8 cellular contexts compared by ENCODE assay signal in the genomic region with DNA sequence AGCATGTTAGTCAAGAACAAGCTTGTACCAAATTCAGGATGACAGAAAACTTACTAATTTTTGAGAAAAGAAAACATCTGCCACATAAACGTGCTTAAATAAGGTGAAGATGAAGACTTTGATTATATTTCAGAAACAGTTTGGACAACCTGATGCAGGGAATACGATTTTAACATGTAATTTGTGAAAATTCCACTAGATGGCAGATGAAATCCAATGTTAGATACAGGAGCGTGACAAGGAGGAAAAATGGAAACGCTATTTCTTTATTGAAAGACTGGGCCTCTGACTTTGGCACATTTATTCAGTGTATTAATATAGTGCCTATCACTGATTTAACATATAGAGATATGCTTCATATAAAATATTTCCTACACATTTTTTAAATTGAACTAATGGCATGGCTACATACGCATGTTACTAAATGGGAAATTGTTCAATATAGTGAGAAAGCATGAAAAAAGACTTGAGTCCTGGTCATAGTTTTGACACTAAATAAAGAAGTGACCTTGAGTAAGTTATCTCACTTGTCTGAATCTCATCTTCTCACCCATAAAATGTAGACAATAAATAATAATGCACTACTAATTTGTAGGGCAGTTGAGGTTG.
DNase-seq lines count a peak whose midpoint lies in the region; ATAC-seq and TF ChIP-seq lines count a peak whose summit lies in the region.

No MANE protein-coding gene starts in this region.

- intact Hi-C loops in ovary (cut with DNase I), result loop anchor here in 3 of 4 donors (2.0 to 10.0 kb wide), 3 partner anchors 772 to 776 kb away; no protein-coding TSS in a partner anchor

- no peaks in the 10 kb centered on the region for H3K36me3 ChIP-seq in DOHH2 (ENCODE audit: control insufficient read depth, low read length)
- no peaks in the 10 kb centered on the region for H3K36me3 ChIP-seq in fibroblast of lung (ENCODE audit: control insufficient read depth, insufficient read depth, low read length)
- H3K36me3 ChIP-seq in ovary, result no peaks in the 10 kb centered on the region

- TF ChIP-seq POLR2A in ovary (IDR thresholded peaks at IDR 0.05), result no peak

- no peak overlapping the region for H3K27ac ChIP-seq in DOHH2 (ENCODE audit: low read depth, low read length)
- H3K27ac ChIP-seq in fibroblast of lung (ENCODE audit: insufficient read depth, low read length), result peak overlapping the region; percentile 38
- H3K27ac ChIP-seq in ovary, result no peak overlapping the region

- no peaks in the 10 kb centered on the region for H3K9me2 ChIP-seq in DOHH2 (replicated peaks; ENCODE audit: control insufficient read depth, low read length)

- 18 to 20% (median 19%) methylated on average over 5 of the region's 5 CpGs for WGBS in ovary, 3 donors

- no peak overlapping the region for H3K9ac ChIP-seq in fibroblast of lung (ENCODE audit: insufficient read depth, low read length)

- no peaks in the 10 kb centered on the region for H3F3A ChIP-seq in DOHH2 (ENCODE audit: control insufficient read depth, insufficient read depth)

- DNase-seq in LoVo (ENCODE audit: low spot score) (peak; percentile 81), RKO (ENCODE audit: low spot score) (peak; percentile 58), fibroblast of lung (ENCODE audit: low read depth in 2 of 2) (peak; percentile 43 to 73), ovary (no peak)
- no peak for DNase-seq in activated CD8-positive, alpha-beta memory T cell treated with anti-CD3 and anti-CD28 coated beads, Interleukin-2, amount 50 U/mL, for 48 hours
- DNase-seq in activated naive CD8-positive, alpha-beta T cell treated with anti-CD3 and anti-CD28 coated beads for 36 hours, result no peak

- H3K27me3 Mint-ChIP-seq in activated naive CD8-positive, alpha-beta T cell treated with anti-CD3 and anti-CD28 coated beads for 36 hours, result peaks cover 8% of the 10 kb centered on the region

- TF ChIP-seq EP300 in ovary (IDR thresholded peaks at IDR 0.05), result no peak

- H3K27ac Mint-ChIP-seq in activated naive CD8-positive, alpha-beta T cell treated with anti-CD3 and anti-CD28 coated beads for 36 hours, result no peak overlapping the region

- no peak overlapping the region for H2AFZ ChIP-seq in fibroblast of lung (ENCODE audit: low read length)

- TF ChIP-seq CTCF in DOHH2 (IDR thresholded peaks at IDR 0.05; ENCODE audit: low read depth, low read length, poor library complexity, severe bottlenecking), result peak; percentile 69
- peak; percentile 35 to 53 for TF ChIP-seq CTCF in fibroblast of lung (conservative IDR thresholded peaks at IDR 0.05 in 1 of 2, IDR thresholded peaks at IDR 0.05 in 1 of 2; ENCODE audit: low read depth in 1 of 2, low read length in 2 of 2)
- peak in 2 of 3 donors; percentile 70 for TF ChIP-seq CTCF in ovary (IDR thresholded peaks at IDR 0.05)

- H3K27me3 ChIP-seq in DOHH2 (ENCODE audit: control insufficient read depth, low read length) (no peaks in the 10 kb centered on the region), fibroblast of lung (ENCODE audit: control insufficient read depth, insufficient read depth, low read length) (no peaks in the 10 kb centered on the region), ovary (no peaks in the 10 kb centered on the region)

- H4K20me1 ChIP-seq in DOHH2 (ENCODE audit: control insufficient read depth, insufficient read depth, low read depth, low read length), result no peaks in the 10 kb centered on the region
- no peaks in the 10 kb centered on the region for H4K20me1 ChIP-seq in fibroblast of lung (ENCODE audit: control insufficient read depth, extremely low read depth, insufficient read depth, low read length)

- H3K4me3 ChIP-seq in DOHH2 (ENCODE audit: low read length), result no peak overlapping the region
- no peak overlapping the region for H3K4me3 ChIP-seq in fibroblast of lung (replicated peaks in 1 of 4; ENCODE audit: control extremely low read depth in 1 of 4, insufficient read depth in 1 of 4, low read depth in 3 of 4, low read length in 4 of 4)
- no peak overlapping the region for H3K4me3 ChIP-seq in ovary

- no peaks in the 10 kb centered on the region for H3K4me1 Mint-ChIP-seq in activated naive CD8-positive, alpha-beta T cell treated with anti-CD3 and anti-CD28 coated beads for 36 hours

- H3K9me3 ChIP-seq in DOHH2 (ENCODE audit: control insufficient read depth, insufficient read depth, low read length), result no peaks in the 10 kb centered on the region
- H3K9me3 ChIP-seq in fibroblast of lung (ENCODE audit: control insufficient read depth, insufficient read depth, low read depth, low read length), result no peaks in the 10 kb centered on the region
- H3K9me3 ChIP-seq in ovary, result no peaks in the 10 kb centered on the region

- no peak overlapping the region for H3K4me3 Mint-ChIP-seq in activated naive CD8-positive, alpha-beta T cell treated with anti-CD3 and anti-CD28 coated beads for 36 hours

- H3K4me2 ChIP-seq in DOHH2 (ENCODE audit: low read length) (no peak overlapping the region), fibroblast of lung (ENCODE audit: extremely low read depth, insufficient read depth, low read length) (peak overlapping the region; percentile 1)

- no peaks in the 10 kb centered on the region for H3K9me3 Mint-ChIP-seq in activated naive CD8-positive, alpha-beta T cell treated with anti-CD3 and anti-CD28 coated beads for 36 hours

- H3K4me1 ChIP-seq in DOHH2 (ENCODE audit: control insufficient read depth, low read length) (peaks cover 7% of the 10 kb centered on the region), fibroblast of lung (ENCODE audit: control insufficient read depth, extremely low read depth, insufficient read depth, low read length) (peaks cover 30% of the 10 kb centered on the region), ovary (ENCODE audit: insufficient read depth) (no peaks in the 10 kb centered on the region)

- peak; percentile 69 for ATAC-seq in GM21529 (IDR thresholded peaks at IDR 0.05; ENCODE audit: unreplicated experiment)

- H3K36me3 Mint-ChIP-seq in activated naive CD8-positive, alpha-beta T cell treated with anti-CD3 and anti-CD28 coated beads for 36 hours, result no peaks in the 10 kb centered on the region

- H3K79me2 ChIP-seq in DOHH2 (ENCODE audit: control insufficient read depth, low read length), result no peaks in the 10 kb centered on the region
- H3K79me2 ChIP-seq in fibroblast of lung (ENCODE audit: control insufficient read depth, insufficient read depth, low read length), result no peaks in the 10 kb centered on the region

Comparison
In these comparisons a context has a peak if more than half of its experiments do, and no peak if none do; other contexts are left out.
1. DNase-seq: peak in LoVo (single experiment), RKO (single experiment) and fibroblast of lung (2 of 2); none in ovary (0 of 5), activated CD8-positive, alpha-beta memory T cell treated with anti-CD3 and anti-CD28 coated beads, Interleukin-2, amount 50 U/mL, for 48 hours (single experiment) and activated naive CD8-positive, alpha-beta T cell treated with anti-CD3 and anti-CD28 coated beads for 36 hours (single experiment).
2. Peak in every context shown above with its lines, with median percentiles within 50 percentile points of each other: CTCF ChIP-seq.